Comparison of ENCODE assay signal across 27 cellular contexts in genomic region chr6:165468836-165469235, GRCh38.
"Had no signal": no experiment of that assay in that cellular context is flagged by ENCODE, and none has a peak within 500 bp of the region (broad histone marks: within the 10 kb centered on the region; RNA-seq: fewer than 3 reads in every experiment).

No MANE protein-coding gene starts in this region.

- H3K4me1 Mint-ChIP-seq: activated naive CD8-positive, alpha-beta T cell treated with anti-CD3 and anti-CD28 coated beads, Interleukin-2, amount 10 ng/mL, durations not matched to agents 7 days and 5 days had no signal

- ATAC-seq: activated CD4-positive, CD25-positive, alpha-beta regulatory T cell treated with anti-CD3 and anti-CD28 coated beads, Interleukin-2, amount 50 U/mL, for 24 hours; activated CD8-positive, alpha-beta T cell treated with anti-CD3 and anti-CD28 coated beads for 36 hours; activated T-cell treated with anti-CD3 and anti-CD28 coated beads, Interleukin-2, amount 50 U/mL, for 72 hours; body of pancreas had no signal

- H3K36me3 ChIP-seq: adrenal gland, cardiac muscle cell, Peyer's patch, SJCRH30 had no signal

- H3K27me3 ChIP-seq: adrenal gland, body of pancreas, cardiac muscle cell, Peyer's patch, SJCRH30 had no signal

- H3K9me3 ChIP-seq: adrenal gland, body of pancreas, Peyer's patch had no signal

- H3K27me3 Mint-ChIP-seq: activated CD8-positive, alpha-beta T cell treated with anti-CD3 and anti-CD28 coated beads for 36 hours; activated naive CD8-positive, alpha-beta T cell treated with anti-CD3 and anti-CD28 coated beads, Interleukin-2, amount 10 ng/mL, durations not matched to agents 7 days and 5 days had no signal

- H3K4me3 ChIP-seq: adrenal gland, body of pancreas, cardiac muscle cell, Peyer's patch, SJCRH30 had no signal

- H3K27ac Mint-ChIP-seq: activated CD8-positive, alpha-beta T cell treated with anti-CD3 and anti-CD28 coated beads for 36 hours; activated naive CD8-positive, alpha-beta T cell treated with anti-CD3 and anti-CD28 coated beads, Interleukin-2, amount 10 ng/mL, durations not matched to agents 7 days and 5 days; activated T-cell treated with anti-CD3 and anti-CD28 coated beads, Interleukin-2, amount 50 U/mL, for 72 hours; activated T-helper 2 cell treated with anti-CD3 and anti-CD28 coated beads, Interferon-gamma antibody, Interleukin-2, Interleukin-4, amounts not matched to agents 10 μg/mL and 5 μg/mL and 100 μg/mL, durations not matched to agents 14 hours and 24 hours and 36 hours had no signal

- H3K4me3 Mint-ChIP-seq: activated CD8-positive, alpha-beta T cell treated with anti-CD3 and anti-CD28 coated beads for 36 hours; activated naive CD8-positive, alpha-beta T cell treated with anti-CD3 and anti-CD28 coated beads, Interleukin-2, amount 10 ng/mL, durations not matched to agents 7 days and 5 days; activated T-cell treated with anti-CD3 and anti-CD28 coated beads, Interleukin-2, amount 50 U/mL, for 72 hours had no signal

- DNase-seq: activated CD4-positive, alpha-beta T cell treated with anti-CD3 and anti-CD28 coated beads for 4 hours; activated CD8-positive, alpha-beta memory T cell treated with anti-CD3 and anti-CD28 coated beads, Interleukin-2, amount 50 U/mL, for 4 hours; activated CD8-positive, alpha-beta T cell treated with anti-CD3 and anti-CD28 coated beads for 36 hours; activated naive CD4-positive, alpha-beta T cell treated with anti-CD3 and anti-CD28 coated beads, Interleukin-2, amount 50 U/mL, for 16 hours; activated naive CD8-positive, alpha-beta T cell treated with anti-CD3 and anti-CD28 coated beads, Interleukin-2, amount 10 ng/mL, durations not matched to agents 7 days and 5 days; activated T-cell treated with anti-CD3 and anti-CD28 coated beads, Interleukin-2, amount 50 U/mL, for 72 hours; adrenal gland; aorta; body of pancreas; KG1; NCI-H1092; NCI-H1417; NCI-H1930; NCI-H2171; NCI-H2227 treated with DMSO at 0.1 percent for 48 hours; NCI-H510A; NCI-H526 treated with DMSO at 0.1 percent for 48 hours; NCI-H82; Peyer's patch; Right ventricle myocardium superior; SJCRH30; SK-N-SH; T-helper 1 cell had no signal

- H3K4me1 ChIP-seq: adrenal gland, body of pancreas, Peyer's patch, SJCRH30 had no signal

- H3K27ac ChIP-seq: adrenal gland, body of pancreas, cardiac muscle cell, Peyer's patch, RWPE1, SJCRH30 had no signal
